ENCODE assay signal across 8 cellular contexts in genomic region chr3:115836944-115837343, GRCh38.
DNase-seq lines count a peak whose midpoint lies in the region; ATAC-seq and TF ChIP-seq lines count a peak whose summit lies in the region.

No MANE protein-coding gene starts in this region.

- H3K9me3 ChIP-seq in colonic mucosa (no peaks in the 10 kb centered on the region), parathyroid adenoma (ENCODE audit: control insufficient read depth, low read length) (no peaks in the 10 kb centered on the region)

- no peaks in the 10 kb centered on the region for H3K79me2 ChIP-seq in parathyroid adenoma

- no peak overlapping the region for H3K9ac ChIP-seq in colonic mucosa (ENCODE audit: low read depth in 2 of 2, low read length in 2 of 2)
- H3K9ac ChIP-seq in parathyroid adenoma = no peak overlapping the region

- no peak overlapping the region for H3K27ac ChIP-seq in colonic mucosa
- no peak overlapping the region for H3K27ac ChIP-seq in parathyroid adenoma

- TF ChIP-seq CTCF in NB4 (IDR thresholded peaks at IDR 0.05; ENCODE audit: low read depth, low read length) (peak; percentile 54), colonic mucosa (IDR thresholded peaks at IDR 0.05) (peak; percentile 48), parathyroid adenoma (IDR thresholded peaks at IDR 0.05) (peak; percentile 57)

- H3K36me3 ChIP-seq in colonic mucosa (no peaks in the 10 kb centered on the region), parathyroid adenoma (ENCODE audit: control insufficient read depth, insufficient read depth, low read length) (no peaks in the 10 kb centered on the region)

- DNase-seq in DMS 273 (lab: John Stamatoyannopoulos, UW; ENCODE audit: unreplicated experiment) = peak; percentile 64
- DNase-seq in DMS 273 treated with DMSO at 0.1 percent for 48 hours (lab: John Stamatoyannopoulos, UW) = no peak
- DNase-seq in NB4 (ENCODE audit: low read depth) = peak; percentile 5
- no peak for DNase-seq in colonic mucosa
- no peak for DNase-seq in stimulated activated CD4-positive, alpha-beta T cell treated with anti-CD3 and anti-CD28 coated beads, Interleukin-15, amount 100 ng/mL, for 24 hours
- DNase-seq in epidermal melanocyte (ENCODE audit: insufficient read length, low spot score) = no peak

- H3K4me3 ChIP-seq in NB4 (ENCODE audit: low read depth, low read length) (no peak overlapping the region), colonic mucosa (no peak overlapping the region), parathyroid adenoma (ENCODE audit: low read depth, low read length) (no peak overlapping the region)

- H2AFZ ChIP-seq in parathyroid adenoma = no peak overlapping the region

- no peak overlapping the region for H3K4me2 ChIP-seq in parathyroid adenoma (ENCODE audit: low read length)

- no peak for TF ChIP-seq POLR2A in NB4 (IDR thresholded peaks at IDR 0.05; ENCODE audit: extremely low read depth, insufficient read length)

- H3K4me1 ChIP-seq in colonic mucosa (no peaks in the 10 kb centered on the region), parathyroid adenoma (no peaks in the 10 kb centered on the region)

- intact Hi-C loops in colonic mucosa (cut with DNase I) = no loop called here

- H3K27me3 ChIP-seq in colonic mucosa (no peaks in the 10 kb centered on the region), parathyroid adenoma (ENCODE audit: control insufficient read depth, insufficient read depth, low read length) (no peaks in the 10 kb centered on the region)

- no peak for ATAC-seq in GM18858 (IDR thresholded peaks at IDR 0.05; ENCODE audit: unreplicated experiment)

Comparison
In these comparisons a context has a peak if more than half of its experiments do, and no peak if none do; other contexts are left out.
1. DNase-seq: peak in DMS 273 (single experiment) and NB4 (single experiment); none in DMS 273 treated with DMSO at 0.1 percent for 48 hours (single experiment), colonic mucosa (single experiment), stimulated activated CD4-positive, alpha-beta T cell treated with anti-CD3 and anti-CD28 coated beads, Interleukin-15, amount 100 ng/mL, for 24 hours (single experiment) and epidermal melanocyte (single experiment).
2. Peak in every context shown above with its lines, with median percentiles within 50 percentile points of each other: CTCF ChIP-seq.